11 cellular contexts compared by ENCODE assay signal in genomic region chr2:143802242-143802641, GRCh38.
DNase-seq lines count a peak whose midpoint lies in the region; ATAC-seq lines count a peak whose summit lies in the region.
"Had no signal": no experiment of that assay in that cellular context is flagged by ENCODE, and none has a peak within 500 bp of the region (broad histone marks: within the 10 kb centered on the region; RNA-seq: fewer than 3 reads in every experiment).

No MANE protein-coding gene starts in this region.

- no peaks in the 10 kb centered on the region for H3K36me3 Mint-ChIP-seq in activated naive CD8-positive, alpha-beta T cell treated with anti-CD3 and anti-CD28 coated beads, Interleukin-2, amount 50 U/mL, for 24 hours (ENCODE audit: low read depth)
- no peaks in the 10 kb centered on the region for H3K36me3 Mint-ChIP-seq in activated naive CD8-positive, alpha-beta T cell treated with anti-CD3 and anti-CD28 coated beads for 36 hours

- no peak for DNase-seq in activated naive CD8-positive, alpha-beta T cell treated with anti-CD3 and anti-CD28 coated beads, Interleukin-2, amount 50 U/mL, for 24 hours
- DNase-seq in activated naive CD8-positive, alpha-beta T cell treated with anti-CD3 and anti-CD28 coated beads for 36 hours = no peak
- peak; percentile 55 for DNase-seq in GM23248
- peak; percentile 58 to 76 for DNase-seq in SJSA1 (ENCODE audit: low read depth in 1 of 2, low spot score in 2 of 2)
- peak; percentile 16 for DNase-seq in skeletal muscle cell (ENCODE audit: low read depth)
- no peak for DNase-seq in DMS153 treated with DMSO at 0.1 percent for 48 hours (lab: John Stamatoyannopoulos, UW; ENCODE audit: unreplicated experiment)
- DNase-seq: NCI-H1436 treated with DMSO at 0.1 percent for 48 hours, spleen had no signal

- H3K27ac ChIP-seq in GM23248 (peak overlapping the region; percentile 42), SJSA1 (peak overlapping the region; percentile 97)

- H3K36me3 ChIP-seq in GM23248 (ENCODE audit: low read depth) (no peaks in the 10 kb centered on the region), SJSA1 (no peaks in the 10 kb centered on the region)
- H3K36me3 ChIP-seq: HAP-1, spleen had no signal

- no peaks in the 10 kb centered on the region for H3K9me2 ChIP-seq in GM23248 (ENCODE audit: insufficient read depth)

- H3K4me3 ChIP-seq in GM23248 = peak overlapping the region; percentile 3; the same call in 1 of the 2 replicates
- H3K4me3 ChIP-seq in SJSA1 = no peak overlapping the region
- no peak overlapping the region for H3K4me3 ChIP-seq in skeletal muscle cell (ENCODE audit: low read depth, low read length)
- H3K4me3 ChIP-seq: HAP-1 had no signal

- no peaks in the 10 kb centered on the region for H3K9me3 Mint-ChIP-seq in activated naive CD8-positive, alpha-beta T cell treated with anti-CD3 and anti-CD28 coated beads, Interleukin-2, amount 50 U/mL, for 24 hours
- H3K9me3 Mint-ChIP-seq in activated naive CD8-positive, alpha-beta T cell treated with anti-CD3 and anti-CD28 coated beads for 36 hours = peaks cover 2% of the 10 kb centered on the region

- in situ Hi-C loops in GM23248 (cut with MboI) = no loop called here

- peaks cover 6% of the 10 kb centered on the region; the same call in 1 of the 2 replicates for H3K4me1 ChIP-seq in GM23248 (ENCODE audit: insufficient read depth)
- H3K4me1 ChIP-seq in SJSA1 (replicated peaks) = peaks cover 23% of the 10 kb centered on the region
- H3K4me1 ChIP-seq: HAP-1 had no signal

- WGBS in GM23248 (ENCODE audit: low coverage in 1 of 2, low lambda C conversion rate in 2 of 2, missing lambda C conversion rate in 2 of 2), 2 experiments = 50 to 53% methylated on average over 4 of the region's 4 CpGs

- ATAC-seq in activated naive CD8-positive, alpha-beta T cell treated with anti-CD3 and anti-CD28 coated beads, Interleukin-2, amount 50 U/mL, for 24 hours = no peak
- no peak for ATAC-seq in HG03097 (IDR thresholded peaks at IDR 0.05; ENCODE audit: low FRiP score, unreplicated experiment)
- ATAC-seq in HG03135 (IDR thresholded peaks at IDR 0.05; ENCODE audit: unreplicated experiment) = no peak

- peaks cover 15% of the 10 kb centered on the region for H3K4me1 Mint-ChIP-seq in activated naive CD8-positive, alpha-beta T cell treated with anti-CD3 and anti-CD28 coated beads, Interleukin-2, amount 50 U/mL, for 24 hours
- H3K4me1 Mint-ChIP-seq in activated naive CD8-positive, alpha-beta T cell treated with anti-CD3 and anti-CD28 coated beads for 36 hours = peaks cover 8% of the 10 kb centered on the region

- H3K9ac ChIP-seq in GM23248 = no peak overlapping the region

- peak overlapping the region; percentile 35 for H3K4me2 ChIP-seq in GM23248 (ENCODE audit: unreplicated experiment)

- H2AFZ ChIP-seq in GM23248 = peak overlapping the region; percentile 43; the same call in 1 of the 2 replicates

- H3K79me2 ChIP-seq in GM23248 (ENCODE audit: insufficient read depth) = no peaks in the 10 kb centered on the region

- H3K9me3 ChIP-seq in GM23248 (ENCODE audit: low read depth) = no peaks in the 10 kb centered on the region
- no peaks in the 10 kb centered on the region for H3K9me3 ChIP-seq in SJSA1 (replicated peaks)
- H3K9me3 ChIP-seq: HAP-1, spleen had no signal

- peak overlapping the region; percentile 27 for H3K4me3 Mint-ChIP-seq in activated naive CD8-positive, alpha-beta T cell treated with anti-CD3 and anti-CD28 coated beads, Interleukin-2, amount 50 U/mL, for 24 hours
- no peak overlapping the region for H3K4me3 Mint-ChIP-seq in activated naive CD8-positive, alpha-beta T cell treated with anti-CD3 and anti-CD28 coated beads for 36 hours

- no peaks in the 10 kb centered on the region for H3K27me3 ChIP-seq in GM23248 (replicated peaks; ENCODE audit: insufficient read depth)
- no peaks in the 10 kb centered on the region for H3K27me3 ChIP-seq in SJSA1 (replicated peaks)
- H3K27me3 ChIP-seq: spleen had no signal

- peaks cover 5% of the 10 kb centered on the region for H3K27me3 Mint-ChIP-seq in activated naive CD8-positive, alpha-beta T cell treated with anti-CD3 and anti-CD28 coated beads, Interleukin-2, amount 50 U/mL, for 24 hours
- no peaks in the 10 kb centered on the region for H3K27me3 Mint-ChIP-seq in activated naive CD8-positive, alpha-beta T cell treated with anti-CD3 and anti-CD28 coated beads for 36 hours

- no peak overlapping the region for H3K27ac Mint-ChIP-seq in activated naive CD8-positive, alpha-beta T cell treated with anti-CD3 and anti-CD28 coated beads, Interleukin-2, amount 50 U/mL, for 24 hours
- H3K27ac Mint-ChIP-seq in activated naive CD8-positive, alpha-beta T cell treated with anti-CD3 and anti-CD28 coated beads for 36 hours = no peak overlapping the region

- H3F3A ChIP-seq in GM23248 (ENCODE audit: insufficient read depth) = 0 out of 2 replicates have a peak, but pooled peaks cover 4% of the 10 kb centered on the region

- no peaks in the 10 kb centered on the region for H4K20me1 ChIP-seq in GM23248 (ENCODE audit: insufficient read depth)

Comparison
In these comparisons a context has a peak if more than half of its experiments do, and no peak if none do; other contexts are left out.
1. DNase-seq: peak in GM23248 (single experiment), SJSA1 (2 of 2) and skeletal muscle cell (single experiment); none in activated naive CD8-positive, alpha-beta T cell treated with anti-CD3 and anti-CD28 coated beads, Interleukin-2, amount 50 U/mL, for 24 hours (single experiment), activated naive CD8-positive, alpha-beta T cell treated with anti-CD3 and anti-CD28 coated beads for 36 hours (single experiment) and DMS153 treated with DMSO at 0.1 percent for 48 hours (single experiment).